Comparison of ENCODE assay signal across 14 cellular contexts in the genomic region with DNA sequence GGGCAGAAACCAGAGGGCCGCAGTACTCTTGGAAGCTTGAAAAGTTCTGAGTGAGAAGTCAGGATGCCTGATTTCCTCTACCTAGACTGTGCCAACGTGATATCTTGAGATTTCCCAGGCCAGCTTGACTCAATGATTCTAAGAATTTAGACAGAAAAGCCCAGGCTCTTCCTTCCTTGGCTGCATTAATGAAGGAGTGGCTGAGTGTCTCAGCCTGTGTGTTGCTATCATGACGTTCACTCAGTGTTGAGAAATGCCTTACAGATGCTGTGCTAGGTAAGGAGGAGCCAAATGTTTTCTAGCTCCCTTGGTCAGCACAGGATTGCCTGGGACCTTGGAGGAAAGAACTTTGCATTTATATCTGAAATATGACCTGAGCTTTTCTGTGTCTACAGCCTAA.
DNase-seq lines count a peak whose midpoint lies in the region; ATAC-seq and TF ChIP-seq lines count a peak whose summit lies in the region.
"Had no signal": no experiment of that assay in that cellular context is flagged by ENCODE, and none has a peak within 500 bp of the region (broad histone marks: within the 10 kb centered on the region; RNA-seq: fewer than 3 reads in every experiment).

No MANE protein-coding gene starts in this region.

- in situ Hi-C loops in gastrocnemius medialis (cut with MboI; ENCODE audit: low sequenced_read_pairs in 4 of 4) = no loop called here

- DNase-seq in AG09319 (ENCODE audit: extremely low read depth, low read depth) = peak; percentile 48
- peak; percentile 61 to 91 for DNase-seq in cardiac fibroblast (ENCODE audit: low read depth in 2 of 2)
- peak; percentile 66 for DNase-seq in right atrium auricular region (ENCODE audit: low spot score)
- DNase-seq in gastrocnemius medialis = peak in 1 of 2 donors; percentile 35
- no peak for DNase-seq in anterior cingulate cortex (lab: John Stamatoyannopoulos, UW)
- DNase-seq in NCI-H1105 treated with DMSO at 0.1 percent for 48 hours (lab: John Stamatoyannopoulos, UW) = no peak
- DNase-seq: activated naive CD8-positive, alpha-beta T cell treated with anti-CD3 and anti-CD28 coated beads, Interleukin-2, amount 10 ng/mL, durations not matched to agents 7 days and 5 days; activated T-cell treated with anti-CD3 and anti-CD28 coated beads for 4 hours; NCI-H2029 had no signal

- TF ChIP-seq POLR2A in gastrocnemius medialis (IDR thresholded peaks at IDR 0.05) = no peak

- H3K4me3 ChIP-seq in cardiac fibroblast (replicated peaks in 1 of 2; ENCODE audit: low read depth in 2 of 2, low read length in 2 of 2) (no peak overlapping the region), right atrium auricular region (no peak overlapping the region), gastrocnemius medialis (no peak overlapping the region)
- H3K4me3 ChIP-seq: HAP-1 had no signal

- H3K9me3 ChIP-seq in right atrium auricular region = peaks cover 0 to 12% of the 10 kb centered on the region in 2 donors
- no peaks in the 10 kb centered on the region for H3K9me3 ChIP-seq in gastrocnemius medialis
- H3K9me3 ChIP-seq: HAP-1 had no signal

- peak; percentile 86 to 87 for ATAC-seq in gastrocnemius medialis
- no peak for ATAC-seq in HG02642 (IDR thresholded peaks at IDR 0.05; ENCODE audit: poor library complexity, unreplicated experiment)
- no peak for ATAC-seq in GM18868 (IDR thresholded peaks at IDR 0.05; ENCODE audit: unreplicated experiment)
- ATAC-seq: esophagus mucosa; stimulated activated memory B cell treated with anti-CD40 and anti-IgM and Interleukin-4, amounts not matched to agents 10 μg/mL and 1 μg/mL and 100 μg/mL, for 72 hours had no signal

- H3K27me3 ChIP-seq in right atrium auricular region = no peaks in the 10 kb centered on the region
- H3K27me3 ChIP-seq in gastrocnemius medialis = no peaks in the 10 kb centered on the region

- no peak for TF ChIP-seq CTCF in AG09319 (IDR thresholded peaks at IDR 0.05; ENCODE audit: low read depth, low read length)
- no peak for TF ChIP-seq CTCF in cardiac fibroblast (IDR thresholded peaks at IDR 0.05; ENCODE audit: low read depth, low read length)
- TF ChIP-seq CTCF in right atrium auricular region (IDR thresholded peaks at IDR 0.05) = no peak
- TF ChIP-seq CTCF in gastrocnemius medialis (IDR thresholded peaks at IDR 0.05 in 4 of 5, conservative IDR thresholded peaks at IDR 0.05 in 1 of 5) = no peak

- H3K27ac ChIP-seq in right atrium auricular region (peak overlapping the region; percentile 39 to 73), gastrocnemius medialis (peak overlapping the region in 3 of 4 donors; percentile 31 to 57 (median 50))

- H3K4me1 ChIP-seq in right atrium auricular region = no peaks in the 10 kb centered on the region
- peaks cover 0 to 6% of the 10 kb centered on the region in 2 donors for H3K4me1 ChIP-seq in gastrocnemius medialis
- H3K4me1 ChIP-seq: HAP-1 had no signal

- intact Hi-C loops in gastrocnemius medialis (cut with DNase I; ENCODE audit: low total_unique reads) = no loop called here

- H3K36me3 ChIP-seq in right atrium auricular region = no peaks in the 10 kb centered on the region
- H3K36me3 ChIP-seq in gastrocnemius medialis = no peaks in the 10 kb centered on the region
- H3K36me3 ChIP-seq: HAP-1 had no signal

Comparison
In these comparisons a context has a peak if more than half of its experiments do, and no peak if none do; other contexts are left out.
1. DNase-seq: peak in AG09319 (single experiment), cardiac fibroblast (2 of 2) and right atrium auricular region (single experiment); none in anterior cingulate cortex (0 of 58) and NCI-H1105 treated with DMSO at 0.1 percent for 48 hours (single experiment).
2. ATAC-seq: peak in gastrocnemius medialis (2 of 2); none in HG02642 (single experiment) and GM18868 (single experiment).